In genomic region chr7:139738772-139739171, GRCh38 we compare ENCODE assay signal across 12 cellular contexts. TPM values are rescaled to one million over a fixed set of nuclear protein-coding genes. Genes with fewer than 3 reads are reported as not detected.
DNase-seq lines count a peak whose midpoint lies in the region; ATAC-seq, FAIRE-seq and TF ChIP-seq lines count a peak whose summit lies in the region.
"Had no signal": no experiment of that assay in that cellular context is flagged by ENCODE, and none has a peak within 500 bp of the region (broad histone marks: within the 10 kb centered on the region; RNA-seq: fewer than 3 reads in every experiment).

No MANE protein-coding gene starts in this region.

- WGBS in GM12878 (ENCODE audit: insufficient coverage, insufficient replicate concordance, low lambda C conversion rate, missing lambda C conversion rate), result 77% methylated on average over 3 of the region's 3 CpGs
- 81 to 84% methylated on average over 3 of the region's 3 CpGs for WGBS in aorta, 2 donors

- in situ Hi-C loops in GM12878 (cut with MboI), result no loop called here

- DNase-seq in right atrium auricular region (ENCODE audit: low spot score) (no peak), left cardiac atrium (no peak), GM12878 (ENCODE audit: low read depth, low spot score) (no peak), aorta (no peak), left lung (no peak), NCI-H2196 treated with DMSO at 0.1 percent for 48 hours (lab: John Stamatoyannopoulos, UW; ENCODE audit: unreplicated experiment) (no peak), MG63 (no peak)
- DNase-seq in natural killer cell treated with Interleukin-12 subunit alpha and Interleukin-12 subunit beta and Interleukin-15 and Interleukin-18, amount 100 ng/mL, for 72 hours (ENCODE audit: low spot score), result no peak
- DNase-seq: activated CD4-positive, alpha-beta T cell treated with anti-CD3 and anti-CD28 coated beads, Interleukin-2, amount 50 U/mL, for 1 hour; esophagus squamous epithelium had no signal

- H3K36me3 Mint-ChIP-seq in natural killer cell treated with Interleukin-12 subunit alpha and Interleukin-12 subunit beta and Interleukin-15 and Interleukin-18, amount 100 ng/mL, for 72 hours, result peaks cover 14% of the 10 kb centered on the region

- no peaks in the 10 kb centered on the region; the same call in none of the 2 replicates for H3K79me2 ChIP-seq in GM12878 (ENCODE audit: control insufficient read depth, insufficient read depth, low read length)

- no peaks in the 10 kb centered on the region for H3K36me3 ChIP-seq in right atrium auricular region
- H3K36me3 ChIP-seq in GM12878 (ENCODE audit: control insufficient read depth in 2 of 2, insufficient read depth in 2 of 2, low read length in 1 of 2), result peaks cover 2 to 5% of the 10 kb centered on the region in 2 experiments; a peak in 2 of 4 replicates
- H3K36me3 ChIP-seq in aorta (ENCODE audit: control insufficient read depth in 1 of 2, insufficient read depth in 2 of 2, low read length in 1 of 2), result no peaks in the 10 kb centered on the region
- no peaks in the 10 kb centered on the region for H3K36me3 ChIP-seq in left lung
- H3K36me3 ChIP-seq in MG63, result no peaks in the 10 kb centered on the region; the same call in none of the 2 replicates
- H3K36me3 ChIP-seq: suprapubic skin had no signal

- no peak for TF ChIP-seq POLR2A in GM12878 (IDR thresholded peaks at IDR 0.05; ENCODE audit: low read depth, low read length)

- BruUV-seq in GM12878 (replicated peaks; lab: Mats Ljungman, UMichigan), result no TSS peak

- H3K4me3 ChIP-seq in right atrium auricular region (no peak overlapping the region), GM12878 (no peak overlapping the region), aorta (ENCODE audit: low read length in 2 of 2) (no peak overlapping the region), left lung (no peak overlapping the region), MG63 (no peak overlapping the region)
- H3K4me3 ChIP-seq: esophagus squamous epithelium, suprapubic skin had no signal

- no peak for TF ChIP-seq RAD21 in GM12878 (IDR thresholded peaks at IDR 0.05; ENCODE audit: insufficient read depth, low read depth, low read length)

- H4K20me1 ChIP-seq in GM12878 (ENCODE audit: control insufficient read depth, insufficient read depth), result no peaks in the 10 kb centered on the region

- H3K27ac ChIP-seq in right atrium auricular region, result peak overlapping the region; percentile 93 to 96
- no peak overlapping the region for H3K27ac ChIP-seq in GM12878 (ENCODE audit: control insufficient read depth, insufficient read depth)
- H3K27ac ChIP-seq in aorta (ENCODE audit: low read depth in 1 of 2, low read length in 2 of 2), result peak overlapping the region; percentile 52 to 54
- no peak overlapping the region for H3K27ac ChIP-seq in left lung

- RAD21 ChIA-PET in GM12878 (lab: Charles Lee; ENCODE audit: unreplicated experiment), result no interaction called here

- H3K4me1 ChIP-seq in right atrium auricular region (peaks cover 0 to 99% of the 10 kb centered on the region in 2 donors), GM12878 (ENCODE audit: control insufficient read depth, insufficient read depth, low read length) (peaks cover 8% of the 10 kb centered on the region), aorta (ENCODE audit: control insufficient read depth in 1 of 2, insufficient read depth in 2 of 2, low read length in 2 of 2) (peaks cover 12 to 14% of the 10 kb centered on the region in 2 donors), left lung (peaks cover 0 to 77% of the 10 kb centered on the region in 2 donors)

- H3K27me3 ChIP-seq in right atrium auricular region (no peaks in the 10 kb centered on the region), GM12878 (replicated peaks in 1 of 2; ENCODE audit: control insufficient read depth in 2 of 2, insufficient read depth in 2 of 2, low read length in 1 of 2) (no peaks in the 10 kb centered on the region), aorta (ENCODE audit: control insufficient read depth in 1 of 2, insufficient read depth in 2 of 2, low read length in 1 of 2) (no peaks in the 10 kb centered on the region), left lung (no peaks in the 10 kb centered on the region), MG63 (no peaks in the 10 kb centered on the region)
- H3K27me3 ChIP-seq: esophagus squamous epithelium, suprapubic skin had no signal

- POLR2A ChIA-PET in GM12878 (lab: Charles Lee), result interaction anchor here (1.1 to 1.5 kb wide), 2 partner anchors 9 to 17 kb away, joined by 4 read pairs; no protein-coding TSS in a partner anchor

- no peaks in the 10 kb centered on the region for H3K9me3 Mint-ChIP-seq in natural killer cell treated with Interleukin-12 subunit alpha and Interleukin-12 subunit beta and Interleukin-15 and Interleukin-18, amount 100 ng/mL, for 72 hours

- no peak for FAIRE-seq in GM12878 (lab: Jason Lieb, UNC)
- FAIRE-seq: colon had no signal

- ATAC-seq in left cardiac atrium, result no peak
- no peak for ATAC-seq in GM12878
- no peak for ATAC-seq in natural killer cell treated with Interleukin-12 subunit alpha and Interleukin-12 subunit beta and Interleukin-15 and Interleukin-18, amount 100 ng/mL, for 72 hours
- no peak for ATAC-seq in aorta (ENCODE audit: low FRiP score)
- ATAC-seq in left lung, result no peak

- H2AFZ ChIP-seq in GM12878 (ENCODE audit: control insufficient read depth, low read depth, low read length), result no peak overlapping the region

- no peak for TF ChIP-seq EP300 in GM12878 (IDR thresholded peaks at IDR 0.05; ENCODE audit: borderline replicate concordance in 1 of 2, control insufficient read depth in 1 of 2, low read depth in 2 of 2, low read length in 2 of 2)

- intact Hi-C loops in left cardiac atrium (cut with DNase I), result loop anchor here in 1 of 2 donors (5.0 kb wide), 1 partner anchor 34 kb away; no protein-coding TSS in a partner anchor
- intact Hi-C loops in GM12878 (cut with micrococcal nuclease; ENCODE audit: unreplicated experiment), result no loop called here
- intact Hi-C loops in aorta (cut with DNase I), result loop anchor here in 1 of 2 donors (5.0 to 10.0 kb wide), 2 partner anchors 39 to 1764 kb away; partner anchors contain the start of gene HIPK2
- intact Hi-C loops in left lung (cut with DNase I), result no loop called here

- H3K4me3 Mint-ChIP-seq in natural killer cell treated with Interleukin-12 subunit alpha and Interleukin-12 subunit beta and Interleukin-15 and Interleukin-18, amount 100 ng/mL, for 72 hours, result peak overlapping the region; percentile 3

- peaks cover 72 to 80% of the 10 kb centered on the region in 2 donors for H3K4me1 Mint-ChIP-seq in natural killer cell treated with Interleukin-12 subunit alpha and Interleukin-12 subunit beta and Interleukin-15 and Interleukin-18, amount 100 ng/mL, for 72 hours (ENCODE audit: low read depth in 2 of 2)

- H3K27ac Mint-ChIP-seq in natural killer cell treated with Interleukin-12 subunit alpha and Interleukin-12 subunit beta and Interleukin-15 and Interleukin-18, amount 100 ng/mL, for 72 hours, result peak overlapping the region; percentile 60 to 74

- H3K27me3 Mint-ChIP-seq in natural killer cell treated with Interleukin-12 subunit alpha and Interleukin-12 subunit beta and Interleukin-15 and Interleukin-18, amount 100 ng/mL, for 72 hours, result no peaks in the 10 kb centered on the region

- CTCF ChIA-PET in GM12878 (lab: Yijun Ruan, JAX), result interaction anchor here (1.5 kb wide), 1 partner anchor 10 kb away, joined by 4 read pairs; no protein-coding TSS in a partner anchor

- no peak overlapping the region for H3K4me2 ChIP-seq in GM12878 (ENCODE audit: control insufficient read depth, insufficient read depth)

- TF ChIP-seq CTCF in right atrium auricular region (IDR thresholded peaks at IDR 0.05) (no peak), GM12878 (IDR thresholded peaks at IDR 0.05 in 2 of 3, conservative IDR thresholded peaks at IDR 0.05 in 1 of 3; ENCODE audit: control insufficient read depth in 2 of 3, extremely low read depth in 1 of 3, insufficient read depth in 1 of 3, low read depth in 3 of 3, low read length in 3 of 3) (no peak), left lung (IDR thresholded peaks at IDR 0.05) (no peak)

- no peak overlapping the region for H3K9ac ChIP-seq in GM12878 (ENCODE audit: control insufficient read depth, insufficient read depth, low read length)

- SMC1A ChIA-PET in GM12878 (lab: Charles Lee; ENCODE audit: uncharacterized antibody, unreplicated experiment), result interaction anchor here (1.0 to 1.4 kb wide), 3 partner anchors 11 to 65 kb away, joined by 3 to 4 read pairs (median 4); no protein-coding TSS in a partner anchor

- H3K9me3 ChIP-seq in right atrium auricular region (no peaks in the 10 kb centered on the region), GM12878 (replicated peaks; ENCODE audit: control insufficient read depth, insufficient read depth, low read length) (no peaks in the 10 kb centered on the region; the same call in 2 of the 3 replicates), aorta (ENCODE audit: control insufficient read depth, low read length) (no peaks in the 10 kb centered on the region), left lung (no peaks in the 10 kb centered on the region), MG63 (no peaks in the 10 kb centered on the region)
- H3K9me3 ChIP-seq: esophagus squamous epithelium, suprapubic skin had no signal

TF ChIP-seq in GM12878, 131 proteins besides CTCF, POLR2A, EP300 and RAD21 (continues in another document):
- no peak for TF ChIP-seq STAT1 (conservative IDR thresholded peaks at IDR 0.05)

RNA-seq across cellular contexts. Expression of gene HIPK2, which starts 39.0 kb away (rescaled TPM):
- total RNA-seq in right atrium auricular region, result 100 to 1,000 TPM in 1 of 2 donors, 10 to 100 TPM in 1; 87.0 to 131 TPM
- 100 to 1,000 TPM; 123 to 139 TPM for total RNA-seq in left cardiac atrium
- total RNA-seq in GM12878 (2013; cell fraction: nucleolus; rRNA removed), result 89.2 and 94.9 TPM in 2 replicates
- 8.5 and 9.4 TPM in 2 replicates for total RNA-seq in GM12878 (2014; rRNA removed)
- 8.8 and 9.0 TPM in 2 replicates for total RNA-seq in GM12878 (2014; rRNA removed; fragmentation: Illumina TruSeq; extraction: Trizol)
- total RNA-seq in GM12878 (2021), result 36.5 and 39.0 TPM in 2 replicates
- 15.1 TPM for polyA plus RNA-seq in GM12878 (2011; ENCODE audit: low read depth)
- polyA plus RNA-seq in GM12878 (2011; rRNA removed), result 7.1 and 11.2 TPM in 2 replicates
- 9.9 and 12.4 TPM in 2 replicates for polyA plus RNA-seq in GM12878 (2011; cell fraction: cytosol; rRNA removed)
- 21.7 and 25.1 TPM in 2 replicates for polyA plus RNA-seq in GM12878 (2011; cell fraction: nucleus; rRNA removed)
- polyA plus RNA-seq in GM12878 (2012), result 16.0 and 23.3 TPM in 2 replicates
- polyA plus RNA-seq in GM12878 (2014; fragmentation: Illumina TruSeq; extraction: Trizol), result 15.9 and 17.3 TPM in 2 replicates
- polyA plus RNA-seq in GM12878 (2014; fragmentation: Nextera tagmentation; extraction: Ambion mirVana), result 1 to 10 TPM; 1.7 to 3.3 TPM
- polyA plus RNA-seq in GM12878 (2014; rRNA removed), result 11.3 and 14.2 TPM in 2 replicates
- 1 to 10 TPM; 9.1 to 9.3 TPM for polyA plus RNA-seq in GM12878 (2016; fragmentation: Nextera tagmentation; extraction: Ambion mirVana)
- 38.7 and 52.6 TPM in 2 replicates for polyA minus RNA-seq in GM12878 (2011; rRNA and poly(A)+ RNA removed)
- 19.0 and 20.1 TPM in 2 replicates for polyA minus RNA-seq in GM12878 (2011; cell fraction: cytosol; rRNA and poly(A)+ RNA removed)
- 16.2 and 32.7 TPM in 2 replicates for polyA minus RNA-seq in GM12878 (2011; cell fraction: nucleus; rRNA and poly(A)+ RNA removed)
- total RNA-seq in natural killer cell treated with Interleukin-12 subunit alpha and Interleukin-12 subunit beta and Interleukin-15 and Interleukin-18, amount 100 ng/mL, for 72 hours, result 100 to 1,000 TPM; 152 to 245 TPM
- total RNA-seq in aorta, result 100 to 1,000 TPM in 1 of 2 donors, 10 to 100 TPM in 1; 35.3 to 108 TPM
- 10 to 100 TPM in 1 of 2 donors, 1 to 10 TPM in 1; 9.4 to 12.5 TPM for polyA plus RNA-seq in aorta
- 10 to 100 TPM; 42.8 to 61.8 TPM for total RNA-seq in left lung
- total RNA-seq in MG63 (2014; rRNA removed; shearing (Covaris generic); ENCODE audit: low replicate concordance), result 1.5 and 2.0 TPM in 2 replicates

Comparison
In these comparisons a context has a peak if more than half of its experiments do, and no peak if none do; other contexts are left out.
1. H3K27ac ChIP-seq: peak in right atrium auricular region (2 of 2) and aorta (2 of 2); none in GM12878 (single experiment) and left lung (0 of 2).